8 cellular contexts compared by ENCODE assay signal in the genomic region with DNA sequence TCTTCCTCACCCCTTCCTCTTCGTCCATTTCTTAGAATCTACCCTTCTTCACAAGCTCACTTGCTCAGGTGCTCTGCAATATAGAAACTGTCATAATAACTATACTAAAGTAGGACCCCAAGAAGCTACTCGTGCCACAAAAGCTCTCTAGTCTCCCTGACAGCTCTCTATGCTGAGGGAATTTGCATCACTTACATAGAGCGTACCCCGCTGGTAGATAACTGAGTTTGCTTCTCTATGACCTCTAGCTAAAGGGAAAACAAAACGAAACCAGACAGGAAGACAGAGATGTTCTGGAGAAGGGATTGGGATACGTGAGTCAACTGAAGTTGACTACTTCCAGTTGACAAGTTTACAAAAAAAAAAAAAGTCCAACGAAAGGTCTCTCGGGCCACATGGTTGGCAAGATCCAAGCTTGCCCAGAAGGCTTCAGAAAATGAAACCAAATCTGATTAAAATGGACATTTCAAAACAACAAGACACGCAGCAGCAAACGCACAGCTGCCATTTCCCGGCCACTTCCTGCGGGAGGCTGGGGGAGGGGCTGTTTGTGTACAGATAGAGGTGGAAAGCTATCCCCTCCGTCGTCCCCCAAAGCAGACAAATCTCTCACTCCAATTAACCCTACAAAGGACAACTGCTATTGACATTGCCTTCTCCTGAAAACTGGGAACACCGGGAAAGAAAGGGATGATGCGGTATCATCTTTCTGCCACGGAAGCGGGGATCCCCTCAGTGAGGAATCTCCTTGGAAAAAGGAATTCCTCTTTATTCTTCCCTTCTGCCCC. TPM values are rescaled to one million over a fixed set of nuclear protein-coding genes. Genes with fewer than 3 reads are reported as not detected.
DNase-seq lines count a peak whose midpoint lies in the region; ATAC-seq, FAIRE-seq and TF ChIP-seq lines count a peak whose summit lies in the region.

No MANE protein-coding gene starts in this region.

- peak overlapping the region; percentile 95 for H3K4me2 ChIP-seq in astrocyte (ENCODE audit: low read length)

- no peaks in the 10 kb centered on the region for H3K27me3 ChIP-seq in HUES6 (ENCODE audit: control insufficient read depth, insufficient read depth, low read length)
- H3K27me3 ChIP-seq in astrocyte (ENCODE audit: insufficient read depth, low read length): no peaks in the 10 kb centered on the region
- H3K27me3 ChIP-seq in prostate gland (replicated peaks; ENCODE audit: insufficient read depth): no peaks in the 10 kb centered on the region

- no peaks in the 10 kb centered on the region for H3K27me3 Mint-ChIP-seq in T-helper 1 cell treated with Interleukin-12 subunit alpha and Interleukin-12 subunit beta and Interleukin-4 antibody, amounts not matched to agents 30 μg/mL and 1 μg/mL, for 36 hours (ENCODE audit: low read depth)
- no peaks in the 10 kb centered on the region for H3K27me3 Mint-ChIP-seq in astrocyte (ENCODE audit: low read depth, unreplicated experiment)

- WGBS in prostate gland: under 1% methylated on average over 18 of the region's 18 CpGs

- peaks cover 94% of the 10 kb centered on the region for H3K79me2 ChIP-seq in astrocyte (ENCODE audit: insufficient read depth, low read length)

- H3K4me1 ChIP-seq in HUES6 (ENCODE audit: control insufficient read depth, insufficient read depth, low read length): peaks cover 37% of the 10 kb centered on the region
- H3K4me1 ChIP-seq in astrocyte (ENCODE audit: insufficient read depth, low read length): peaks cover 28% of the 10 kb centered on the region
- H3K4me1 ChIP-seq in prostate gland (replicated peaks): peaks cover 21% of the 10 kb centered on the region

- peaks cover 59% of the 10 kb centered on the region for H3K4me1 Mint-ChIP-seq in T-helper 1 cell treated with Interleukin-12 subunit alpha and Interleukin-12 subunit beta and Interleukin-4 antibody, amounts not matched to agents 30 μg/mL and 1 μg/mL, for 36 hours (ENCODE audit: low read depth)
- H3K4me1 Mint-ChIP-seq in astrocyte (ENCODE audit: low read depth, unreplicated experiment): peaks cover 27% of the 10 kb centered on the region

- peak overlapping the region; percentile 77 for H3K27ac Mint-ChIP-seq in T-helper 1 cell treated with Interleukin-12 subunit alpha and Interleukin-12 subunit beta and Interleukin-4 antibody, amounts not matched to agents 30 μg/mL and 1 μg/mL, for 36 hours
- H3K27ac Mint-ChIP-seq in astrocyte (ENCODE audit: unreplicated experiment): peak overlapping the region; percentile 90

- H3K4me3 ChIP-seq in HUES6 (ENCODE audit: low read depth, low read length): peak overlapping the region; percentile 93
- peak overlapping the region; percentile 87 for H3K4me3 ChIP-seq in astrocyte (ENCODE audit: insufficient read depth, low read depth, low read length)
- peak overlapping the region; percentile 99 for H3K4me3 ChIP-seq in prostate gland

- no peak overlapping the region for H3K27ac ChIP-seq in HUES6 (ENCODE audit: low read depth, low read length)
- H3K27ac ChIP-seq in astrocyte (ENCODE audit: low read depth, low read length): peak overlapping the region; percentile 86
- peak overlapping the region; percentile 98 for H3K27ac ChIP-seq in prostate gland

- DNase-seq in EH (ENCODE audit: low read depth) (peak; percentile 80), astrocyte (ENCODE audit: low read depth) (peak; percentile 33), hepatic stellate cell (ENCODE audit: low spot score) (peak; percentile 75), prostate gland (ENCODE audit: low spot score) (peak; percentile 65), NCI-H1694 (lab: John Stamatoyannopoulos, UW) (no peak)

- intact Hi-C loops in prostate gland (cut with DNase I): no loop called here

- H3K36me3 ChIP-seq in HUES6 (ENCODE audit: control insufficient read depth, insufficient read depth, low read length) (peaks cover 5% of the 10 kb centered on the region; the same call in 1 of the 2 replicates), astrocyte (ENCODE audit: insufficient read depth, low read length) (peaks cover 3% of the 10 kb centered on the region), prostate gland (no peaks in the 10 kb centered on the region)

- peaks cover 26% of the 10 kb centered on the region for H3K36me3 Mint-ChIP-seq in T-helper 1 cell treated with Interleukin-12 subunit alpha and Interleukin-12 subunit beta and Interleukin-4 antibody, amounts not matched to agents 30 μg/mL and 1 μg/mL, for 36 hours (ENCODE audit: low read depth)
- H3K36me3 Mint-ChIP-seq in astrocyte (ENCODE audit: low read depth, unreplicated experiment): peaks cover 2% of the 10 kb centered on the region

- H4K20me1 ChIP-seq in astrocyte (ENCODE audit: insufficient read depth, low read length): peaks cover 84% of the 10 kb centered on the region

- H3K9me3 Mint-ChIP-seq in T-helper 1 cell treated with Interleukin-12 subunit alpha and Interleukin-12 subunit beta and Interleukin-4 antibody, amounts not matched to agents 30 μg/mL and 1 μg/mL, for 36 hours: no peaks in the 10 kb centered on the region
- H3K9me3 Mint-ChIP-seq in astrocyte (ENCODE audit: unreplicated experiment): no peaks in the 10 kb centered on the region

- peak overlapping the region; percentile 88 for H3K4me3 Mint-ChIP-seq in T-helper 1 cell treated with Interleukin-12 subunit alpha and Interleukin-12 subunit beta and Interleukin-4 antibody, amounts not matched to agents 30 μg/mL and 1 μg/mL, for 36 hours
- H3K4me3 Mint-ChIP-seq in astrocyte (ENCODE audit: unreplicated experiment): peak overlapping the region; percentile 98

- no peak for TF ChIP-seq POLR2A in prostate gland (IDR thresholded peaks at IDR 0.05)

- no peak for FAIRE-seq in astrocyte (lab: Jason Lieb, UNC)

- ATAC-seq in GM19397 (IDR thresholded peaks at IDR 0.05; ENCODE audit: unreplicated experiment): no peak

- H3K9me3 ChIP-seq in HUES6 (ENCODE audit: control insufficient read depth, insufficient read depth, low read depth, low read length) (no peaks in the 10 kb centered on the region), astrocyte (ENCODE audit: insufficient read depth, low read depth, low read length) (no peaks in the 10 kb centered on the region), prostate gland (no peaks in the 10 kb centered on the region)

- H2AFZ ChIP-seq in astrocyte (ENCODE audit: low read depth, low read length): peak overlapping the region; percentile 2

- H3K9ac ChIP-seq in HUES6 (ENCODE audit: low read length) (peak overlapping the region; percentile 89), astrocyte (ENCODE audit: low read length) (peak overlapping the region; percentile 95)

- no peak for TF ChIP-seq CTCF in astrocyte (IDR thresholded peaks at IDR 0.05; ENCODE audit: insufficient read depth, low read depth, low read length)
- no peak for TF ChIP-seq CTCF in prostate gland (IDR thresholded peaks at IDR 0.05)

RNA-seq across cellular contexts. Expression of gene BAZ2A, which starts 1.3 kb away (rescaled TPM):
- total RNA-seq in astrocyte: 105 and 107 TPM in 2 replicates
- total RNA-seq in prostate gland: 100 to 1,000 TPM in 1 of 2 donors, 10 to 100 TPM in 1; 48.7 to 143 TPM

RNA-seq across cellular contexts. Expression of gene ATP5F1B, which starts 16.9 kb away (rescaled TPM):
- total RNA-seq in astrocyte (714 and 731 TPM in 2 replicates), prostate gland (100 to 1,000 TPM; 372 to 401 TPM)

RNA-seq across cellular contexts. Expression of gene PTGES3, which starts 59.2 kb away (rescaled TPM):
- total RNA-seq in astrocyte (206 and 226 TPM in 2 replicates), prostate gland (100 to 1,000 TPM in 1 of 2 donors, 10 to 100 TPM in 1; 94.6 to 125 TPM)
